In genomic region chr9:96449844-96450612, GRCh38 we compare ENCODE assay signal across 8 cellular contexts. TPM values are rescaled to one million over a fixed set of nuclear protein-coding genes. Genes with fewer than 3 reads are reported as not detected.
DNase-seq lines count a peak whose midpoint lies in the region; ATAC-seq and TF ChIP-seq lines count a peak whose summit lies in the region.

A gene with protein sequence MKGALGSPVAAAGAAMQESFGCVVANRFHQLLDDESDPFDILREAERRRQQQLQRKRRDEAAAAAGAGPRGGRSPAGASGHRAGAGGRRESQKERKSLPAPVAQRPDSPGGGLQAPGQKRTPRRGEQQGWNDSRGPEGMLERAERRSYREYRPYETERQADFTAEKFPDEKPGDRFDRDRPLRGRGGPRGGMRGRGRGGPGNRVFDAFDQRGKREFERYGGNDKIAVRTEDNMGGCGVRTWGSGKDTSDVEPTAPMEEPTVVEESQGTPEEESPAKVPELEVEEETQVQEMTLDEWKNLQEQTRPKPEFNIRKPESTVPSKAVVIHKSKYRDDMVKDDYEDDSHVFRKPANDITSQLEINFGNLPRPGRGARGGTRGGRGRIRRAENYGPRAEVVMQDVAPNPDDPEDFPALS (plus strand): TSS chr9:96450169. CDS start chr9:96450280, 111 bp downstream.

- peak within 1 kb of the TSS; percentile 81 to 94 (median 88) for H3K4me3 ChIP-seq in Peyer's patch

- peak within 1 kb of the TSS; percentile 87 to 98 (median 95) for H3K4me3 Mint-ChIP-seq in naive thymus-derived CD8-positive, alpha-beta T cell
- peak within 1 kb of the TSS; percentile 91 to 96 for H3K4me3 Mint-ChIP-seq in stimulated activated naive B cell treated with anti-CD40 and anti-IgM and Interleukin-4, amounts not matched to agents 10 μg/mL and 1 μg/mL and 100 μg/mL, for 72 hours

- H3K4me1 ChIP-seq in Peyer's patch, result peaks cover 0 to 13% (median 3%) of the 10 kb centered on the region in 4 donors

- DNase-seq in DMS79 treated with DMSO at 0.1 percent for 48 hours (lab: John Stamatoyannopoulos, UW) (peak; percentile 67), Peyer's patch (peak; percentile 98 to 99 (median 98)), activated T-helper 1 cell treated with Interleukin-2 at 50 U/mL for 16 hours (ENCODE audit: low read depth) (peak; percentile 96), fibroblast of gingiva (ENCODE audit: low read depth) (peak; percentile 92)
- peak; percentile 92 to 99 (median 95) for DNase-seq in naive thymus-derived CD8-positive, alpha-beta T cell
- DNase-seq in stimulated activated naive B cell treated with anti-CD40 and anti-IgM and Interleukin-4, amounts not matched to agents 10 μg/mL and 1 μg/mL and 100 μg/mL, for 72 hours, result peak; percentile 93

- POLR2A ChIA-PET in naive thymus-derived CD8-positive, alpha-beta T cell (lab: Charles Lee), result interaction anchor here (0.7 to 5.4 kb wide), 19 partner anchors 9 to 328 kb away, joined by 3 to 51 read pairs (median 5); partner anchors contain the start of genes PRXL2C, SLC35D2, ZNF367 and ZNF510

- no peaks in the 10 kb centered on the region for H3K36me3 Mint-ChIP-seq in naive thymus-derived CD8-positive, alpha-beta T cell
- H3K36me3 Mint-ChIP-seq in stimulated activated naive B cell treated with anti-CD40 and anti-IgM and Interleukin-4, amounts not matched to agents 10 μg/mL and 1 μg/mL and 100 μg/mL, for 72 hours, result peaks cover 2 to 8% of the 10 kb centered on the region in 2 donors

- no peaks in the 10 kb centered on the region for H3K9me3 ChIP-seq in KOPT-K1 (ENCODE audit: insufficient read depth, low read length, poor library complexity, severe bottlenecking)
- H3K9me3 ChIP-seq in Peyer's patch, result no peaks in the 10 kb centered on the region

- peak within 1 kb of the TSS; percentile 74 to 97 (median 92) for H3K27ac Mint-ChIP-seq in naive thymus-derived CD8-positive, alpha-beta T cell
- H3K27ac Mint-ChIP-seq in stimulated activated naive B cell treated with anti-CD40 and anti-IgM and Interleukin-4, amounts not matched to agents 10 μg/mL and 1 μg/mL and 100 μg/mL, for 72 hours, result peak within 1 kb of the TSS; percentile 83

- peak in 2 of 6 experiments; percentile 18 to 22 for TF ChIP-seq CTCF in Peyer's patch (IDR thresholded peaks at IDR 0.05)

- no peaks in the 10 kb centered on the region for H3K27me3 ChIP-seq in Peyer's patch

- no peaks in the 10 kb centered on the region for H3K36me3 ChIP-seq in KOPT-K1 (ENCODE audit: insufficient read depth, low read length)
- H3K36me3 ChIP-seq in Peyer's patch, result no peaks in the 10 kb centered on the region

- H3K4me1 Mint-ChIP-seq in naive thymus-derived CD8-positive, alpha-beta T cell, result peaks cover 9 to 29% (median 25%) of the 10 kb centered on the region in 4 donors
- H3K4me1 Mint-ChIP-seq in stimulated activated naive B cell treated with anti-CD40 and anti-IgM and Interleukin-4, amounts not matched to agents 10 μg/mL and 1 μg/mL and 100 μg/mL, for 72 hours, result peaks cover 12 to 17% of the 10 kb centered on the region in 2 donors

- peak; percentile 53 to 70 for TF ChIP-seq POLR2A in Peyer's patch (IDR thresholded peaks at IDR 0.05)

- H3K27me3 Mint-ChIP-seq in naive thymus-derived CD8-positive, alpha-beta T cell, result peaks cover 0 to 8% (median 3%) of the 10 kb centered on the region in 5 donors
- peaks cover 7 to 12% of the 10 kb centered on the region in 2 donors for H3K27me3 Mint-ChIP-seq in stimulated activated naive B cell treated with anti-CD40 and anti-IgM and Interleukin-4, amounts not matched to agents 10 μg/mL and 1 μg/mL and 100 μg/mL, for 72 hours

- H3K9me3 Mint-ChIP-seq in naive thymus-derived CD8-positive, alpha-beta T cell, result no peaks in the 10 kb centered on the region
- H3K9me3 Mint-ChIP-seq in stimulated activated naive B cell treated with anti-CD40 and anti-IgM and Interleukin-4, amounts not matched to agents 10 μg/mL and 1 μg/mL and 100 μg/mL, for 72 hours, result no peaks in the 10 kb centered on the region

- peak; percentile 97 for ATAC-seq in GM21825 (IDR thresholded peaks at IDR 0.05; ENCODE audit: unreplicated experiment)
- peak; percentile 89 to 95 for ATAC-seq in naive thymus-derived CD8-positive, alpha-beta T cell
- ATAC-seq in stimulated activated naive B cell treated with anti-CD40 and anti-IgM and Interleukin-4, amounts not matched to agents 10 μg/mL and 1 μg/mL and 100 μg/mL, for 72 hours (replicated peaks), result peak; percentile 92 to 95

- H3K27ac ChIP-seq in KOPT-K1 (ENCODE audit: low read depth, low read length, poor library complexity, severe bottlenecking) (peak within 1 kb of the TSS; percentile 22), Peyer's patch (peak within 1 kb of the TSS; percentile 79 to 87 (median 84))

RNA-seq across cellular contexts. Expression of the gene that starts here (rescaled TPM):
- total RNA-seq in Peyer's patch, result 10 to 100 TPM in 1 of 4 donors, 1 to 10 TPM in 3; 3.2 to 19.8 (median 5.1) TPM
- 10 to 100 TPM; 30.8 to 31.4 TPM for total RNA-seq in naive thymus-derived CD8-positive, alpha-beta T cell
- 10 to 100 TPM; 13.5 to 31.8 (median 14.3) TPM for polyA plus RNA-seq in naive thymus-derived CD8-positive, alpha-beta T cell

Comparison
In these comparisons a context has a peak if more than half of its experiments do, and no peak if none do; other contexts are left out.
1. Peak in every context shown above with its lines: DNase-seq, ATAC-seq, H3K4me3 ChIP-seq and H3K27ac ChIP-seq.